ENCODE assay signal across 1 cellular context in genomic region chr16:11171757-11172299, GRCh38.
TF ChIP-seq lines count a peak whose summit lies in the region.

No MANE protein-coding gene starts in this region.

TF ChIP-seq in K562, 482 proteins besides CTCF, POLR2A, EP300 and RAD21 (continued from another document and continues in another):
- TF ChIP-seq SMARCA4 (IDR thresholded peaks at IDR 0.05) (0 out of 2 replicates have a peak, but pooled peaks have one; percentile 20), RBM22 (IDR thresholded peaks at IDR 0.05; ENCODE audit: low read depth, low read length, poor library complexity, severe bottlenecking) (no peak), RNF219 (CRISPR knock-in tag; IDR thresholded peaks at IDR 0.05) (no peak), HBP1 (CRISPR knock-in tag; IDR thresholded peaks at IDR 0.05) (no peak), POLR2AphosphoS2 (IDR thresholded peaks at IDR 0.05; ENCODE audit: low read length) (no peak), SMARCA5 (IDR thresholded peaks at IDR 0.05) (peak; percentile 52; the same call in 1 of the 2 replicates), GMEB1 (CRISPR knock-in tag; IDR thresholded peaks at IDR 0.05) (no peak), USF1 (CRISPR knock-in tag; IDR thresholded peaks at IDR 0.05) (no peak), ARNT (IDR thresholded peaks at IDR 0.05) (0 out of 4 replicates have a peak, but pooled peaks of 1 of the 2 experiments have one; percentile 11), GABPB1 (CRISPR knock-in tag; IDR thresholded peaks at IDR 0.05) (no peak), ZNF398 (CRISPR knock-in tag; IDR thresholded peaks at IDR 0.05) (no peak), CBX5 (IDR thresholded peaks at IDR 0.05; ENCODE audit: borderline replicate concordance, low read depth) (no peak), THRB (CRISPR knock-in tag; conservative IDR thresholded peaks at IDR 0.05) (no peak), ZNF830 (CRISPR knock-in tag; IDR thresholded peaks at IDR 0.05) (no peak), SMAD4 (CRISPR knock-in tag; conservative IDR thresholded peaks at IDR 0.05) (no peak), TAF9B (IDR thresholded peaks at IDR 0.05; ENCODE audit: partially characterized antibody) (no peak), NFRKB (IDR thresholded peaks at IDR 0.05; ENCODE audit: low read depth) (0 out of 2 replicates have a peak, but pooled peaks have one; percentile 42), CBFB (CRISPR knock-in tag; IDR thresholded peaks at IDR 0.05) (no peak), MTA2 (IDR thresholded peaks at IDR 0.05; ENCODE audit: low read depth) (no peak), TBL1XR1 (IDR thresholded peaks at IDR 0.05; ENCODE audit: low read length in 2 of 2) (no peak), THAP12 (CRISPR knock-in tag; IDR thresholded peaks at IDR 0.05) (no peak), NCOA4 (IDR thresholded peaks at IDR 0.05; ENCODE audit: partially characterized antibody) (no peak), PHF20 (IDR thresholded peaks at IDR 0.05; ENCODE audit: partially characterized antibody) (peak; percentile 71), ATF3 (IDR thresholded peaks at IDR 0.05) (no peak), ATF3 (CRISPR knock-in tag; conservative IDR thresholded peaks at IDR 0.05) (no peak), ZNF740 (CRISPR knock-in tag; IDR thresholded peaks at IDR 0.05) (no peak), ZNF740 (tag; IDR thresholded peaks at IDR 0.05) (no peak), DIDO1 (tag; IDR thresholded peaks at IDR 0.05; ENCODE audit: low read depth) (no peak), ZBTB40 (IDR thresholded peaks at IDR 0.05) (no peak), ZBTB40 (CRISPR knock-in tag; IDR thresholded peaks at IDR 0.05) (no peak), VEZF1 (CRISPR knock-in tag; IDR thresholded peaks at IDR 0.05) (no peak), ESRRB (CRISPR knock-in tag; IDR thresholded peaks at IDR 0.05; ENCODE audit: borderline replicate concordance) (no peak)
